ENCODE assay signal across 8 cellular contexts in the genomic region with DNA sequence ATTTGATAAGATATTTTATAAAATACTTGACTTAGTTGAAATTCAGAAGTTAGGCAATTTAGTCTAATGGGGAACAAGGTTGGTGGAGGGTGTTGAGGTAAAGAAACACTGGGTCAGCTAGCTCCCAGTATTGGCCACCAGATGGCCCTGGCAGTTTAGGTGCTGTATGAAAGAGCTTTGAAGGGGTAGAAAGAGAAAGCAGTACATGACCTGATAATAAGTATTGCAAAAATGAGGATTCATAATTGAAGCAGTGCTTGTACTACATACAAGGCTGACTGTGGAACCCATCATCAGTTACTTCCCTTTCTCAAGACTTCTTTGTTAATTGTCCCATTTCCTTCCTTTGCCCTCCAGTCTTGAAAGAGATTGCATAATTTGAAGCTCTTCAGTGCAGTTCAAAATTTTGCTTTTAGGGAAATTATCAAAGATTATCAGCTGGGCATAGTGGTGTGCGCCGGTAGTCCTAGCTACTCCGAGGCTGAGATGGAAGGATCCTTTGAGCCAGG. TPM values are rescaled to one million over a fixed set of nuclear protein-coding genes. Genes with fewer than 3 reads are reported as not detected.
DNase-seq lines count a peak whose midpoint lies in the region; ATAC-seq, FAIRE-seq and TF ChIP-seq lines count a peak whose summit lies in the region.

No MANE protein-coding gene starts in this region.

- CTCF ChIA-PET in A549 (lab: Yijun Ruan, JAX): interaction anchor here (0.7 to 2.0 kb wide), 10 partner anchors 9 to 411 kb away, joined by 3 to 10 read pairs (median 4); no protein-coding TSS in a partner anchor

- H3K36me3 ChIP-seq in adrenal gland (replicated peaks in 1 of 2) (no peaks in the 10 kb centered on the region), kidney (ENCODE audit: control insufficient read depth in 1 of 2, insufficient read depth in 2 of 2, low read length in 2 of 2) (no peaks in the 10 kb centered on the region), aorta (ENCODE audit: control insufficient read depth in 1 of 2, insufficient read depth in 2 of 2, low read length in 1 of 2) (no peaks in the 10 kb centered on the region)

- H3K4me1 ChIP-seq in A549: peaks cover 30% of the 10 kb centered on the region
- no peaks in the 10 kb centered on the region for H3K4me1 ChIP-seq in adrenal gland (replicated peaks in 1 of 2)
- peaks cover 0 to 2% of the 10 kb centered on the region in 2 donors for H3K4me1 ChIP-seq in kidney (ENCODE audit: control insufficient read depth in 1 of 2, insufficient read depth in 1 of 2, low read depth in 1 of 2, low read length in 2 of 2)
- H3K4me1 ChIP-seq in aorta (ENCODE audit: control insufficient read depth in 1 of 2, insufficient read depth in 2 of 2, low read length in 2 of 2): no peaks in the 10 kb centered on the region

- TF ChIP-seq POLR2A in A549 (IDR thresholded peaks at IDR 0.05; ENCODE audit: low read length) (no peak), adrenal gland (IDR thresholded peaks at IDR 0.05) (no peak)

- H3K27ac ChIP-seq in A549: no peak overlapping the region
- H3K27ac ChIP-seq in adrenal gland: peak overlapping the region in 1 of 5 donors; percentile 12
- no peak overlapping the region for H3K27ac ChIP-seq in kidney (ENCODE audit: low read depth in 2 of 2, low read length in 2 of 2)
- H3K27ac ChIP-seq in aorta (ENCODE audit: low read depth in 1 of 2, low read length in 2 of 2): no peak overlapping the region

- H3K27me3 ChIP-seq in adrenal gland (no peaks in the 10 kb centered on the region), aorta (ENCODE audit: control insufficient read depth in 1 of 2, insufficient read depth in 2 of 2, low read length in 1 of 2) (no peaks in the 10 kb centered on the region)

- FAIRE-seq in A549 (lab: Jason Lieb, UNC) (peak; percentile 76), kidney (lab: Jason Lieb, UNC) (no peak)

- intact Hi-C loops in adrenal gland (cut with DNase I) (no loop called here), kidney (cut with DNase I) (no loop called here), aorta (cut with DNase I) (loop anchor here in 1 of 2 donors (10.0 kb wide), 1 partner anchor 409 kb away; no protein-coding TSS in a partner anchor)

- H3K4me3 ChIP-seq in A549 (no peak overlapping the region), adrenal gland (no peak overlapping the region), kidney (ENCODE audit: low read length in 2 of 2) (no peak overlapping the region), aorta (ENCODE audit: low read length in 2 of 2) (no peak overlapping the region)

- H3K9me3 ChIP-seq in A549 (no peaks in the 10 kb centered on the region), adrenal gland (replicated peaks in 1 of 3) (no peaks in the 10 kb centered on the region), kidney (ENCODE audit: control insufficient read depth in 1 of 2, low read length in 2 of 2) (no peaks in the 10 kb centered on the region), aorta (ENCODE audit: control insufficient read depth, low read length) (no peaks in the 10 kb centered on the region)

- no peak for TF ChIP-seq EP300 in A549 (IDR thresholded peaks at IDR 0.05)

- ATAC-seq in A549: peak; percentile 90 to 91
- ATAC-seq in aorta (ENCODE audit: low FRiP score): no peak

- DNase-seq in A549 (ENCODE audit: low read depth in 1 of 2, low spot score in 1 of 2) (peak; percentile 40 to 58), GM03348 (ENCODE audit: low spot score) (peak; percentile 21), NCI-H460 (ENCODE audit: extremely low read depth, low read depth) (peak; percentile 28), adrenal gland (peak in 5 of 7 donors; percentile 7 to 62 (median 24)), kidney (no peak), aorta (no peak), islet precursor cell (no peak)
- DNase-seq in NK-92 treated with Interleukin-12 subunit alpha and Interleukin-12 subunit beta, amount 100 ng/mL, for 24 hours (lab: John Stamatoyannopoulos, UW): no peak

- TF ChIP-seq RAD21 in A549 (conservative IDR thresholded peaks at IDR 0.05 in 1 of 2, IDR thresholded peaks at IDR 0.05 in 1 of 2): peak; percentile 70 to 83

- POLR2A ChIA-PET in A549 (lab: Yijun Ruan, JAX): no interaction called here

- H3K9ac ChIP-seq in kidney (ENCODE audit: low read length in 2 of 2): no peak overlapping the region

- TF ChIP-seq CTCF in A549 (IDR thresholded peaks at IDR 0.05) (peak; percentile 67), adrenal gland (IDR thresholded peaks at IDR 0.05) (peak in 3 of 6 experiments; percentile 26 to 41 (median 28)), kidney (IDR thresholded peaks at IDR 0.05; ENCODE audit: borderline replicate concordance, extremely low read depth, insufficient read depth) (peak; percentile 45)

- peak overlapping the region; percentile 4; the same call in 1 of the 3 replicates for H3K4me2 ChIP-seq in A549

- 95% methylated on average over 3 of the region's 3 CpGs for WGBS in A549 (ENCODE audit: missing lambda C conversion rate)
- WGBS in adrenal gland, 4 donors: 62 to 91% (median 73%) methylated on average over 3 of the region's 3 CpGs
- 81 to 84% methylated on average over 3 of the region's 3 CpGs for WGBS in aorta, 2 donors

TF ChIP-seq in A549, 52 proteins besides CTCF, POLR2A, EP300 and RAD21:
- TF ChIP-seq SMC3 (IDR thresholded peaks at IDR 0.05): peak; percentile 70
- TF ChIP-seq CEBPB (IDR thresholded peaks at IDR 0.05): peak; percentile 19 to 33; a peak in 2 of 4 replicates
- TF ChIP-seq HOXB13 (CRISPR knock-in tag; IDR thresholded peaks at IDR 0.05; ENCODE audit: low read depth): no peak

RNA-seq across cellular contexts. Expression of a gene that starts 29.4 kb away (rescaled TPM):
- 33.7 and 60.6 TPM in 2 replicates for polyA plus RNA-seq in A549 (2011; rRNA removed)
- polyA plus RNA-seq in A549 (2012; cell fraction: cytosol; rRNA removed): 8.3 and 10.8 TPM in 2 replicates
- 13.3 and 18.1 TPM in 2 replicates for polyA plus RNA-seq in A549 (2012; cell fraction: nucleus; rRNA removed)
- 16.3 to 19.4 TPM (median 17.9 TPM) in 3 replicates for polyA plus RNA-seq in A549 (2017; fragmentation: RNase III; extraction: RNeasy Plus Mini Kit Qiagen cat#74134 plus additional on column Dnase treatment)
- polyA minus RNA-seq in A549 (2011; rRNA and poly(A)+ RNA removed): 584 and 615 TPM in 2 replicates
- total RNA-seq in NCI-H460 (2014; rRNA removed; shearing (Covaris generic)): 7.0 and 8.2 TPM in 2 replicates
- 0.19 and 0.68 TPM in 2 replicates for polyA plus RNA-seq in NCI-H460 (2014; cell fraction: nucleus; rRNA removed)
- total RNA-seq in adrenal gland: 10 to 100 TPM in 6 of 8 donors, 1 to 10 TPM in 2; 3.1 to 21.1 (median 14.3) TPM
- polyA plus RNA-seq in adrenal gland: 1 to 10 TPM; 1.5 to 7.5 (median 5.6) TPM
- 73.9 TPM for total RNA-seq in kidney
- polyA plus RNA-seq in kidney (ENCODE audit: insufficient read depth, low read depth, low replicate concordance): 3.2 TPM
- total RNA-seq in aorta: 10 to 100 TPM; 40.5 to 60.7 TPM
- polyA plus RNA-seq in aorta: 10 to 100 TPM in 1 of 2 donors, 1 to 10 TPM in 1; 3.0 to 11.0 TPM

Comparison
In these comparisons a context has a peak if more than half of its experiments do, and no peak if none do; other contexts are left out.
1. DNase-seq: peak in A549 (2 of 2), GM03348 (single experiment), NCI-H460 (single experiment) and adrenal gland (5 of 7); none in kidney (single experiment), NK-92 treated with Interleukin-12 subunit alpha and Interleukin-12 subunit beta, amount 100 ng/mL, for 24 hours (single experiment), aorta (0 of 2) and islet precursor cell (single experiment).